In the genomic region with DNA sequence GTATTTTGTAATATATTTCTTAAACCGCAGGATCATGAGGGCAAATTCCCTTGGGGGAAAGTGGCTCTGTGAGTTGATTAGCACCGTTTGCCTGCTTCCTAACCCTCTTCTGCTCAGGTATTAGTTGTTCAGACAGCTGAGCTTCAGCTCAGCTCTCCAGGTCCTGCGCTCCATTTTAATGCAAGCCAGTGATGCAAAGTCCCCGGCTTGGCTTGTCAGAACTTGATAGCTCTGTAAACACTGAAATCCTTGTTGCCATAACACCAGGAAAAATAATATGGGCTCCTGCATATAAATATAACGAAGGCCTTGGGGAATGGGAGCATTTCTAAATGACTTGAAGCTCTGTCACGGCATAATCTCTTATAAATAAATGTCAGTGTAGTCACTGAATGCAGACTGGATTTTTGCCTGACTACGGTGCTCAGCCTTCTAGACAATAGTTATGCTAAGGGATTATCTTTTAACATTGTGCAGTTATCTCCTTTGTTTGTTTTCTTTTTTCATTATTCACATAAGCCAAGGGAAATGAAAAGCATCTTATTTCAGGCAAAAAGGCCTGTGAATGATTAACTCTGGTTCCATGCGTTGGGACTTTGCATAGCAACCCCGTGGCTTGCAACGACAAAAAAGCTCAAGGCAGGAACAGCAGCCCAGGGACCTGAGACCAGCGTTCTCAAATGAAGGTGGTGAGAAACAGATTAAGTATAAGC, we compare ENCODE assay signal across 8 cellular contexts.
A peak's percentile ranks its signal among the peaks of the same experiment; 100 is the strongest.
DNase-seq lines count a peak whose midpoint lies in the region; ATAC-seq, FAIRE-seq and TF ChIP-seq lines count a peak whose summit lies in the region.

No MANE protein-coding gene starts in this region.

- no peak for FAIRE-seq in K562 (lab: Jason Lieb, UNC)

- H4K20me1 ChIP-seq in BLaER1, result no peaks in the 10 kb centered on the region
- H4K20me1 ChIP-seq in GM23248 (ENCODE audit: insufficient read depth), result no peaks in the 10 kb centered on the region
- H4K20me1 ChIP-seq in K562 (replicated peaks; ENCODE audit: control insufficient read depth, insufficient read depth, low read length), result no peaks in the 10 kb centered on the region

- H3K9me3 ChIP-seq in BLaER1 (no peaks in the 10 kb centered on the region), GM23248 (ENCODE audit: low read depth) (no peaks in the 10 kb centered on the region), K562 (replicated peaks; ENCODE audit: control insufficient read depth, insufficient read depth, low read depth, low read length) (no peaks in the 10 kb centered on the region), right lobe of liver (no peaks in the 10 kb centered on the region), uterus (no peaks in the 10 kb centered on the region)

- H3K9ac ChIP-seq in BLaER1, result no peak overlapping the region
- H3K9ac ChIP-seq in GM23248, result peak overlapping the region; percentile 25
- H3K9ac ChIP-seq in K562 (ENCODE audit: insufficient read depth in 1 of 2, low read depth in 2 of 2, low read length in 2 of 2), result no peak overlapping the region

- H3K27ac ChIP-seq in BLaER1 (no peak overlapping the region), GM23248 (peak overlapping the region; percentile 47), K562 (ENCODE audit: extremely low read depth, low read depth, low read length) (no peak overlapping the region), right lobe of liver (no peak overlapping the region), uterus (peak overlapping the region; percentile 61 to 69)

- no peaks in the 10 kb centered on the region for H3K9me1 ChIP-seq in K562 (ENCODE audit: control insufficient read depth, insufficient read depth, low read length)

- H2AFZ ChIP-seq in GM23248 (peak overlapping the region; percentile 60), K562 (ENCODE audit: low read depth, low read length) (peak overlapping the region; percentile 91)

- H3F3A ChIP-seq in GM23248 (ENCODE audit: insufficient read depth), result peaks cover 9% of the 10 kb centered on the region; the same call in 1 of the 2 replicates

- H3K9me2 ChIP-seq in GM23248 (ENCODE audit: insufficient read depth), result no peaks in the 10 kb centered on the region

- 13 to 22% methylated on average over 11 of the region's 11 CpGs for WGBS in GM23248 (ENCODE audit: low coverage in 1 of 2, low lambda C conversion rate in 2 of 2, missing lambda C conversion rate in 2 of 2), 2 experiments
- WGBS in K562 (ENCODE audit: insufficient coverage, low coverage, missing lambda C conversion rate), result 5% methylated on average over 11 of the region's 11 CpGs
- 21% methylated on average over 11 of the region's 11 CpGs for WGBS in right lobe of liver (ENCODE audit: insufficient coverage, low coverage, low lambda C conversion rate, missing lambda C conversion rate)

- TF ChIP-seq CTCF in K562 (IDR thresholded peaks at IDR 0.05 in 2 of 3, conservative IDR thresholded peaks at IDR 0.05 in 1 of 3; ENCODE audit: insufficient read depth in 2 of 3, low read depth in 1 of 3, low read length in 3 of 3), result no peak
- no peak for TF ChIP-seq CTCF in right lobe of liver (IDR thresholded peaks at IDR 0.05)
- TF ChIP-seq CTCF in uterus (IDR thresholded peaks at IDR 0.05), result no peak

- BruUV-seq in K562 (replicated peaks; lab: Mats Ljungman, UMichigan), result no TSS peak

- POLR2A ChIA-PET in K562 (lab: Yijun Ruan, JAX), result interaction anchor here (0.8 kb wide), 1 partner anchor 29 kb away, joined by 5 read pairs; no protein-coding TSS in a partner anchor

- no peak overlapping the region for H3K4me3 ChIP-seq in BLaER1
- H3K4me3 ChIP-seq in GM23248, result peak overlapping the region; percentile 11
- no peak overlapping the region for H3K4me3 ChIP-seq in K562
- H3K4me3 ChIP-seq in right lobe of liver, result no peak overlapping the region
- H3K4me3 ChIP-seq in uterus, result no peak overlapping the region

- H3K4me2 ChIP-seq in BLaER1 (peak overlapping the region; percentile 66), GM23248 (ENCODE audit: unreplicated experiment) (peak overlapping the region; percentile 64), K562 (ENCODE audit: insufficient read depth, low read length) (peak overlapping the region; percentile 12)

- DNase-seq in GM23248, result peak; percentile 76
- peak; percentile 85 for DNase-seq in NCI-H1105 treated with DMSO at 0.1 percent for 48 hours (lab: John Stamatoyannopoulos, UW)
- DNase-seq in K562 (ENCODE audit: extremely low read depth in 1 of 4, low spot score in 3 of 4), result no peak
- DNase-seq in right lobe of liver, result peak in 2 of 3 donors; percentile 24 to 49
- peak in 1 of 2 donors; percentile 38 for DNase-seq in uterus
- no peak for DNase-seq in central memory CD4-positive, alpha-beta T cell
- DNase-seq in hippocampal formation (lab: John Stamatoyannopoulos, UW), result no peak

- intact Hi-C loops in K562 (cut with micrococcal nuclease) (no loop called here), right lobe of liver (cut with DNase I) (no loop called here), uterus (cut with DNase I; ENCODE audit: low total_unique reads) (no loop called here)

- H3K36me3 ChIP-seq in BLaER1, result no peaks in the 10 kb centered on the region
- H3K36me3 ChIP-seq in GM23248 (ENCODE audit: low read depth), result no peaks in the 10 kb centered on the region
- no peaks in the 10 kb centered on the region for H3K36me3 ChIP-seq in K562 (ENCODE audit: control insufficient read depth, insufficient read depth, low read length)
- no peaks in the 10 kb centered on the region for H3K36me3 ChIP-seq in right lobe of liver
- no peaks in the 10 kb centered on the region for H3K36me3 ChIP-seq in uterus

- in situ Hi-C loops in GM23248 (cut with MboI) (loop anchor here (25.0 kb wide), 2 partner anchors 512 to 613 kb away; no protein-coding TSS in a partner anchor), K562 (cut with MboI) (no loop called here)

- CTCF ChIA-PET in K562 (lab: Yijun Ruan, JAX; ENCODE audit: low intra/inter-chr PET ratio), result no interaction called here

- TF ChIP-seq RAD21 in K562 (CRISPR knock-in tag; conservative IDR thresholded peaks at IDR 0.05 in 1 of 2, IDR thresholded peaks at IDR 0.05 in 1 of 2), result no peak

- ATAC-seq in K562 (0 out of 3 replicates have a peak, but pooled peaks have one; percentile 33), right lobe of liver (peak; percentile 80 to 95 (median 84))

- H3K27me3 ChIP-seq in BLaER1 (no peaks in the 10 kb centered on the region), GM23248 (replicated peaks; ENCODE audit: insufficient read depth) (no peaks in the 10 kb centered on the region), K562 (ENCODE audit: control insufficient read depth in 2 of 2, insufficient read depth in 2 of 2, low read length in 2 of 2) (no peaks in the 10 kb centered on the region), right lobe of liver (no peaks in the 10 kb centered on the region), uterus (no peaks in the 10 kb centered on the region)

- no peak for TF ChIP-seq EP300 in K562 (IDR thresholded peaks at IDR 0.05; ENCODE audit: low read length)

- H3K4me1 ChIP-seq in BLaER1, result peaks cover 18% of the 10 kb centered on the region
- H3K4me1 ChIP-seq in GM23248 (ENCODE audit: insufficient read depth), result peaks cover 17% of the 10 kb centered on the region
- no peaks in the 10 kb centered on the region for H3K4me1 ChIP-seq in K562 (replicated peaks in 1 of 2; ENCODE audit: control insufficient read depth in 2 of 2, insufficient read depth in 2 of 2, low read length in 2 of 2)
- H3K4me1 ChIP-seq in right lobe of liver, result peaks cover 0 to 9% (median 0%) of the 10 kb centered on the region in 4 donors
- peaks cover 0 to 20% of the 10 kb centered on the region in 2 donors for H3K4me1 ChIP-seq in uterus

- no peak for TF ChIP-seq POLR2A in K562 (conservative IDR thresholded peaks at IDR 0.05)
- TF ChIP-seq POLR2A in right lobe of liver (IDR thresholded peaks at IDR 0.05), result no peak
- TF ChIP-seq POLR2A in uterus (IDR thresholded peaks at IDR 0.05), result no peak

- no peaks in the 10 kb centered on the region for H3K79me2 ChIP-seq in GM23248 (ENCODE audit: insufficient read depth)
- H3K79me2 ChIP-seq in K562 (ENCODE audit: control insufficient read depth, insufficient read depth, low read length), result no peaks in the 10 kb centered on the region

TF ChIP-seq in K562, 482 proteins besides CTCF, POLR2A, EP300 and RAD21:
- TF ChIP-seq, protein P1, sequence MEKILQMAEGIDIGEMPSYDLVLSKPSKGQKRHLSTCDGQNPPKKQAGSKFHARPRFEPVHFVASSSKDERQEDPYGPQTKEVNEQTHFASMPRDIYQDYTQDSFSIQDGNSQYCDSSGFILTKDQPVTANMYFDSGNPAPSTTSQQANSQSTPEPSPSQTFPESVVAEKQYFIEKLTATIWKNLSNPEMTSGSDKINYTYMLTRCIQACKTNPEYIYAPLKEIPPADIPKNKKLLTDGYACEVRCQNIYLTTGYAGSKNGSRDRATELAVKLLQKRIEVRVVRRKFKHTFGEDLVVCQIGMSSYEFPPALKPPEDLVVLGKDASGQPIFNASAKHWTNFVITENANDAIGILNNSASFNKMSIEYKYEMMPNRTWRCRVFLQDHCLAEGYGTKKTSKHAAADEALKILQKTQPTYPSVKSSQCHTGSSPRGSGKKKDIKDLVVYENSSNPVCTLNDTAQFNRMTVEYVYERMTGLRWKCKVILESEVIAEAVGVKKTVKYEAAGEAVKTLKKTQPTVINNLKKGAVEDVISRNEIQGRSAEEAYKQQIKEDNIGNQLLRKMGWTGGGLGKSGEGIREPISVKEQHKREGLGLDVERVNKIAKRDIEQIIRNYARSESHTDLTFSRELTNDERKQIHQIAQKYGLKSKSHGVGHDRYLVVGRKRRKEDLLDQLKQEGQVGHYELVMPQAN (IDR thresholded peaks at IDR 0.05; ENCODE audit: borderline replicate concordance), result no peak
- no peak for TF ChIP-seq NR1H2 (CRISPR knock-in tag; IDR thresholded peaks at IDR 0.05)
- peak; percentile 39; the same call in 1 of the 2 replicates for TF ChIP-seq RFX1 (IDR thresholded peaks at IDR 0.05)
- no peak for TF ChIP-seq NFE2L1 (tag; IDR thresholded peaks at IDR 0.05; ENCODE audit: borderline replicate concordance, low read depth)
- no peak for TF ChIP-seq TBL1XR1 (IDR thresholded peaks at IDR 0.05; ENCODE audit: low read length in 2 of 2)
- TF ChIP-seq, protein P2, sequence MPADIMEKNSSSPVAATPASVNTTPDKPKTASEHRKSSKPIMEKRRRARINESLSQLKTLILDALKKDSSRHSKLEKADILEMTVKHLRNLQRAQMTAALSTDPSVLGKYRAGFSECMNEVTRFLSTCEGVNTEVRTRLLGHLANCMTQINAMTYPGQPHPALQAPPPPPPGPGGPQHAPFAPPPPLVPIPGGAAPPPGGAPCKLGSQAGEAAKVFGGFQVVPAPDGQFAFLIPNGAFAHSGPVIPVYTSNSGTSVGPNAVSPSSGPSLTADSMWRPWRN (IDR thresholded peaks at IDR 0.05; ENCODE audit: low read depth), result no peak
- no peak for TF ChIP-seq FOS (IDR thresholded peaks at IDR 0.05; ENCODE audit: extremely low read depth, insufficient read length)

Comparison
In these comparisons a context has a peak if more than half of its experiments do, and no peak if none do; other contexts are left out.
1. H3K27ac ChIP-seq: peak in GM23248 (single experiment) and uterus (2 of 2); none in BLaER1 (single experiment), K562 (single experiment) and right lobe of liver (0 of 3).
2. H3K4me2 ChIP-seq: peak in every context shown above with its lines; median percentile 66 in BLaER1; 64 in GM23248; 12 in K562.
3. DNase-seq: peak in GM23248 (single experiment), NCI-H1105 treated with DMSO at 0.1 percent for 48 hours (single experiment) and right lobe of liver (2 of 3); none in K562 (0 of 4), central memory CD4-positive, alpha-beta T cell (single experiment) and hippocampal formation (0 of 2).